Comparison of ENCODE assay signal across 24 cellular contexts in the genomic region with DNA sequence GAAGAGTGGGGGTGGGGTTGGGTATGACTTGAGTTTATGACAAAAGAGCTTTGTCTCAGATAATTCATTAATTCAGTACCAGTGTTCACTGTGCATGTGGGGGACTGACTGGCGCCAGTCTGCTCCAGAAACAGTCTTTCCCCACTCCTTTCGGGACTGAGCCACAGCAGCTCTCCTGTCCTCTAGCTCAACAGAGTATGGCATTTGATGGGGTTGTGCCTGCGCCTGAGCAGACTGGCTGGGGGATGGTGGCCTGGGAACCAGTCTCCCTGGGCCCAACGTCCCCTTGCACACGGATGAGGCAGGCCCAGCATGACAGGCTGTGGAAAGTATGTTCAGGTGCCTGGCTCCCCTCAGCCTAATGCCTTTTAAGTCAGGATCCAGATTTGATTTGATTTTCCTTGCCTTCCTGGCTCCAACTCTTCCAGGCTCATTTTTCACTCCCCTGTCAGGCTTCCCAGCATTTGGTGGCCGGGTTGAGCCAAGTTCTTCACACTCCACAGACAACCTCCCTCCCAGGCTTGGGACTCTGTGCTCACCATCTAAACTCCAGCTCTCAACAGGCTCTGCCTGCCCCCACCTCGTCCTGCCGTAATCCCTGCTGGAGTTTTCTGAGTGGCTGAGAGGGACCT.
DNase-seq lines count a peak whose midpoint lies in the region; ATAC-seq, FAIRE-seq and TF ChIP-seq lines count a peak whose summit lies in the region.
"Had no signal": no experiment of that assay in that cellular context is flagged by ENCODE, and none has a peak within 500 bp of the region (broad histone marks: within the 10 kb centered on the region; RNA-seq: fewer than 3 reads in every experiment).

No MANE protein-coding gene starts in this region.

- no peak overlapping the region for H3K4me3 Mint-ChIP-seq in CD4-positive, alpha-beta T cell
- H3K4me3 Mint-ChIP-seq: activated naive CD8-positive, alpha-beta T cell treated with anti-CD3 and anti-CD28 coated beads for 36 hours; activated T-helper 17 cell treated with anti-CD3 and anti-CD28 coated beads, Interleukin-2, amount 50 U/mL, for 72 hours had no signal

- CTCF ChIA-PET in IMR-90 (lab: Yijun Ruan, JAX) = no interaction called here
- CTCF ChIA-PET in CD4-positive, alpha-beta T cell (lab: Charles Lee) = no interaction called here

- H3K4me2 ChIP-seq in IMR-90 (ENCODE audit: low read depth, low read length) = no peak overlapping the region

- peaks cover 49 to 74% of the 10 kb centered on the region in 2 experiments for H3K79me1 ChIP-seq in IMR-90 (ENCODE audit: low read depth in 1 of 2, low read length in 2 of 2)

- no peak for TF ChIP-seq POLR2A in IMR-90 (IDR thresholded peaks at IDR 0.05; ENCODE audit: low read depth, low read length)

- peak overlapping the region; percentile 57; the same call in 1 of the 2 replicates for H3K14ac ChIP-seq in IMR-90 (replicated peaks; ENCODE audit: low read depth, low read length)

- H3K18ac ChIP-seq in IMR-90 (ENCODE audit: low read depth, low read length) = peak overlapping the region; percentile 87

- peak overlapping the region; percentile 87 for H3K4ac ChIP-seq in IMR-90 (ENCODE audit: low read depth, low read length)

- H3K4me3 ChIP-seq in IMR-90 (ENCODE audit: insufficient read depth, low read depth, low read length) = no peak overlapping the region
- no peak overlapping the region for H3K4me3 ChIP-seq in coronary artery
- H3K4me3 ChIP-seq: BLaER1 had no signal

- peaks cover 6% of the 10 kb centered on the region for H3K27me3 Mint-ChIP-seq in CD4-positive, alpha-beta T cell
- H3K27me3 Mint-ChIP-seq: progenitor cell of endocrine pancreas had no signal

- H4K20me1 ChIP-seq in IMR-90 (ENCODE audit: insufficient read depth, low read length) = peaks cover 7% of the 10 kb centered on the region; the same call in 1 of the 2 replicates

- H3K56ac ChIP-seq in IMR-90 (ENCODE audit: extremely low read depth, insufficient read depth, low read length) = no peak overlapping the region; the same call in 1 of the 2 replicates

- H3K9ac ChIP-seq in IMR-90 (ENCODE audit: low read depth, low read length) = 0 out of 2 replicates have a peak overlapping the region, but pooled peaks have one; percentile 2
- H3K9ac ChIP-seq: BLaER1 had no signal

- peak overlapping the region; percentile 23; the same call in 2 of the 3 replicates for H2BK15ac ChIP-seq in IMR-90 (ENCODE audit: low read depth, low read length)

- no peak overlapping the region for H2AK9ac ChIP-seq in IMR-90 (replicated peaks; ENCODE audit: low read depth, low read length, poor library complexity)

- H3K23ac ChIP-seq in IMR-90 (ENCODE audit: low read depth, low read length) = peak overlapping the region; percentile 18

- DNase-seq in IMR-90 (no peak), coronary artery (ENCODE audit: low spot score) (no peak), midbrain (lab: John Stamatoyannopoulos, UW) (peak; percentile 62), substantia nigra (lab: John Stamatoyannopoulos, UW) (peak in 31 of 49 donors; percentile 6 to 73 (median 40)), urothelium cell line (ENCODE audit: low spot score) (no peak), NCI-H1105 (lab: John Stamatoyannopoulos, UW) (no peak), cortex of kidney (lab: John Stamatoyannopoulos, UW) (no peak)
- DNase-seq in CD4-positive, alpha-beta T cell = no peak
- DNase-seq: activated CD4-positive, alpha-beta T cell treated with anti-CD3 and anti-CD28 coated beads for 48 hours; activated naive CD8-positive, alpha-beta T cell treated with anti-CD3 and anti-CD28 coated beads for 36 hours; dermis blood vessel endothelial cell; foreskin keratinocyte; NCI-H1436 treated with DMSO at 0.1 percent for 48 hours; NCI-H748 treated with DMSO at 0.1 percent for 48 hours; OCI-M1; SHP77 treated with DMSO at 0.1 percent for 48 hours; small intestine; stimulated activated CD4-positive, alpha-beta T cell treated with anti-CD3 and anti-CD28 coated beads, Interleukin-2, amount 100 ng/mL, for 48 hours; stimulated activated naive CD8-positive, alpha-beta T cell treated with anti-CD3 and anti-CD28 coated beads, Interleukin-15, Interleukin-2, amounts not matched to agents 100 U/mL and 50 U/mL, for 24 hours had no signal

- H3K36me3 ChIP-seq in IMR-90 (ENCODE audit: control insufficient read depth, insufficient read depth, low read length) = peaks cover 38% of the 10 kb centered on the region

- H2AFZ ChIP-seq in IMR-90 (replicated peaks; ENCODE audit: low read length, poor library complexity) = no peak overlapping the region

- no peak for TF ChIP-seq RAD21 in IMR-90 (IDR thresholded peaks at IDR 0.05; ENCODE audit: low read length)

- peaks cover 37% of the 10 kb centered on the region for H3K4me1 ChIP-seq in IMR-90 (ENCODE audit: control insufficient read depth, insufficient read depth, low read length)
- H3K4me1 ChIP-seq: foreskin keratinocyte had no signal

- FAIRE-seq in urothelium cell line (lab: Jason Lieb, UNC) = no peak
- FAIRE-seq: GM18507, HepG2, small intestine had no signal

- H3K27me3 ChIP-seq in IMR-90 (ENCODE audit: control insufficient read depth, insufficient read depth, low read length) = no peaks in the 10 kb centered on the region
- H3K27me3 ChIP-seq in CD4-positive, alpha-beta T cell (ENCODE audit: control insufficient read depth, insufficient read depth, low read length) = no peaks in the 10 kb centered on the region
- H3K27me3 ChIP-seq: BLaER1, foreskin keratinocyte had no signal

- ATAC-seq in IMR-90 (ENCODE audit: low read depth) = no peak
- ATAC-seq in CD4-positive, alpha-beta T cell (ENCODE audit: poor library complexity) = no peak
- ATAC-seq: activated T-helper 17 cell treated with anti-CD3 and anti-CD28 coated beads, Interleukin-2, amount 50 U/mL, for 72 hours; foreskin keratinocyte; HepG2; stimulated activated naive CD8-positive, alpha-beta T cell treated with anti-CD3 and anti-CD28 coated beads, Interleukin-15, Interleukin-2, amounts not matched to agents 100 U/mL and 50 U/mL, for 24 hours had no signal

- no TSS peak for BruUV-seq in IMR-90 (replicated peaks; lab: Mats Ljungman, UMichigan)

- peak overlapping the region; percentile 51 for H4K5ac ChIP-seq in IMR-90 (ENCODE audit: low read depth, low read length)

- H2BK20ac ChIP-seq in IMR-90 (ENCODE audit: low read depth, low read length) = peak overlapping the region; percentile 41

- no peaks in the 10 kb centered on the region for H3K36me3 Mint-ChIP-seq in CD4-positive, alpha-beta T cell (ENCODE audit: low read depth)
- H3K36me3 Mint-ChIP-seq: activated naive CD8-positive, alpha-beta T cell treated with anti-CD3 and anti-CD28 coated beads for 36 hours had no signal

- H3K27ac ChIP-seq in IMR-90 (ENCODE audit: insufficient read depth, low read length) (peak overlapping the region; percentile 35), coronary artery (peak overlapping the region; percentile 36 to 69), substantia nigra (ENCODE audit: low read depth, low read length, poor library complexity, severe bottlenecking) (peak overlapping the region; percentile 16)
- H3K27ac ChIP-seq in CD4-positive, alpha-beta T cell (ENCODE audit: low read depth, low read length) = no peak overlapping the region
- H3K27ac ChIP-seq: BLaER1, foreskin keratinocyte had no signal

- H3K27ac Mint-ChIP-seq in CD4-positive, alpha-beta T cell = no peak overlapping the region
- H3K27ac Mint-ChIP-seq: activated naive CD8-positive, alpha-beta T cell treated with anti-CD3 and anti-CD28 coated beads for 36 hours; activated T-helper 17 cell treated with anti-CD3 and anti-CD28 coated beads, Interleukin-2, amount 50 U/mL, for 72 hours had no signal

- H3K4me1 Mint-ChIP-seq in CD4-positive, alpha-beta T cell (ENCODE audit: low read depth) = no peaks in the 10 kb centered on the region
- H3K4me1 Mint-ChIP-seq: activated naive CD8-positive, alpha-beta T cell treated with anti-CD3 and anti-CD28 coated beads for 36 hours; activated T-helper 17 cell treated with anti-CD3 and anti-CD28 coated beads, Interleukin-2, amount 50 U/mL, for 72 hours had no signal

- WGBS in IMR-90 (ENCODE audit: extremely low coverage in 2 of 2, insufficient read length in 1 of 2), 2 experiments = 94% methylated on average over 2 of the region's 8 CpGs; no CpG with 5 or more reads in 1 of the 2 experiments

- TF ChIP-seq CTCF in IMR-90 (conservative IDR thresholded peaks at IDR 0.05; ENCODE audit: low read depth, low read length) = no peak
- TF ChIP-seq CTCF in coronary artery (IDR thresholded peaks at IDR 0.05) = no peak
- no peak for TF ChIP-seq CTCF in CD4-positive, alpha-beta T cell (IDR thresholded peaks at IDR 0.05)

- H3K9me3 Mint-ChIP-seq in CD4-positive, alpha-beta T cell = no peaks in the 10 kb centered on the region
- H3K9me3 Mint-ChIP-seq: activated naive CD8-positive, alpha-beta T cell treated with anti-CD3 and anti-CD28 coated beads for 36 hours; activated T-helper 17 cell treated with anti-CD3 and anti-CD28 coated beads, Interleukin-2, amount 50 U/mL, for 72 hours had no signal

- dilution Hi-C loops in IMR-90 (cut with HindIII; ENCODE audit: low sequenced_read_pairs, unreplicated experiment) = no loop called here

- H4K8ac ChIP-seq in IMR-90 (ENCODE audit: low read depth in 2 of 2, low read length in 2 of 2) = peak overlapping the region; percentile 8 to 61

- H3K9me1 ChIP-seq in IMR-90 (ENCODE audit: insufficient read depth, low read length) = peaks cover 47% of the 10 kb centered on the region

- peak overlapping the region; percentile 74 for H4K91ac ChIP-seq in IMR-90 (ENCODE audit: insufficient read depth, low read depth, low read length)

- H2BK5ac ChIP-seq in IMR-90 (ENCODE audit: low read depth, low read length, poor library complexity, severe bottlenecking) = peak overlapping the region; percentile 32

- no peaks in the 10 kb centered on the region for H3K9me3 ChIP-seq in IMR-90 (ENCODE audit: control insufficient read depth, insufficient read depth, low read length)
- H3K9me3 ChIP-seq in CD4-positive, alpha-beta T cell (ENCODE audit: control insufficient read depth, low read length) = no peaks in the 10 kb centered on the region
- H3K9me3 ChIP-seq: BLaER1 had no signal

- in situ Hi-C loops in IMR-90 (cut with MboI; ENCODE audit: low sequenced_read_pairs) = no loop called here

- peak overlapping the region; percentile 88 for H2BK120ac ChIP-seq in IMR-90 (ENCODE audit: low read depth, low read length)

- POLR2A ChIA-PET in IMR-90 (lab: Charles Lee; ENCODE audit: unreplicated experiment) = no interaction called here
- POLR2A ChIA-PET in CD4-positive, alpha-beta T cell (lab: Charles Lee) = interaction anchor here (0.6 kb wide), 1 partner anchor 1584 kb away, joined by 3 read pairs; no protein-coding TSS in a partner anchor

- intact Hi-C loops in IMR-90 (cut with micrococcal nuclease) = no loop called here
- intact Hi-C loops in CD4-positive, alpha-beta T cell (cut with DNase I, micrococcal nuclease) = no loop called here

- H2AK5ac ChIP-seq in IMR-90 (ENCODE audit: low read depth, low read length) = peak overlapping the region; percentile 80

TF ChIP-seq in IMR-90, 13 proteins besides CTCF, POLR2A, EP300 and RAD21 (continues in another document):
- no peak for TF ChIP-seq CHD1 (IDR thresholded peaks at IDR 0.05; ENCODE audit: low read depth, low read length)
- no peak for TF ChIP-seq CEBPB (IDR thresholded peaks at IDR 0.05; ENCODE audit: low read depth, low read length)
- TF ChIP-seq MAZ (IDR thresholded peaks at IDR 0.05; ENCODE audit: borderline replicate concordance, low read depth, low read length) = no peak
- TF ChIP-seq NFE2L2 (IDR thresholded peaks at IDR 0.05; ENCODE audit: low read depth, low read length) = no peak
- TF ChIP-seq RFX5 (IDR thresholded peaks at IDR 0.05; ENCODE audit: low read depth, low read length) = no peak

Comparison
In these comparisons a context has a peak if more than half of its experiments do, and no peak if none do; other contexts are left out.
1. DNase-seq: peak in midbrain (single experiment) and substantia nigra (31 of 49); none in IMR-90 (single experiment), coronary artery (single experiment), urothelium cell line (single experiment), NCI-H1105 (single experiment), CD4-positive, alpha-beta T cell (0 of 10) and cortex of kidney (single experiment).